ENCODE assay signal across 8 cellular contexts in genomic region chr3:56988874-56989433, GRCh38.
A peak's percentile ranks its signal among the peaks of the same experiment; 100 is the strongest.
DNase-seq lines count a peak whose midpoint lies in the region; ATAC-seq and TF ChIP-seq lines count a peak whose summit lies in the region.

No MANE protein-coding gene starts in this region.

- TF ChIP-seq CTCF in KMS-11 (conservative IDR thresholded peaks at IDR 0.05; ENCODE audit: low read depth, low read length) (peak; percentile 88), fibroblast of pulmonary artery (IDR thresholded peaks at IDR 0.05; ENCODE audit: low read length, missing control alignments) (peak; percentile 67), neural crest cell (conservative IDR thresholded peaks at IDR 0.05) (peak; percentile 97)

- no peaks in the 10 kb centered on the region for H3K9me3 Mint-ChIP-seq in activated T-cell treated with anti-CD3 and anti-CD28 coated beads, Interleukin-2, amount 50 U/mL, for 72 hours
- H3K9me3 Mint-ChIP-seq in neural crest cell, result no peaks in the 10 kb centered on the region

- H3K36me3 ChIP-seq in KMS-11 (ENCODE audit: insufficient read depth), result no peaks in the 10 kb centered on the region

- H3K4me3 ChIP-seq in KMS-11 (IDR thresholded peaks at IDR 0.05; ENCODE audit: insufficient read depth, low read depth, low read length), result no peak overlapping the region
- no peak overlapping the region for H3K4me3 ChIP-seq in fibroblast of pulmonary artery (replicated peaks; ENCODE audit: low read depth, low read length)

- peaks cover 31% of the 10 kb centered on the region for H3K27me3 Mint-ChIP-seq in activated T-cell treated with anti-CD3 and anti-CD28 coated beads, Interleukin-2, amount 50 U/mL, for 72 hours (ENCODE audit: low read depth)
- peaks cover 15% of the 10 kb centered on the region for H3K27me3 Mint-ChIP-seq in neural crest cell (ENCODE audit: low read depth)

- no peak overlapping the region for H3K9ac ChIP-seq in KMS-11

- H2AFZ ChIP-seq in KMS-11 (ENCODE audit: low read depth), result 0 out of 2 replicates have a peak overlapping the region, but pooled peaks have one; percentile 10

- no peaks in the 10 kb centered on the region for H3K79me2 ChIP-seq in KMS-11 (ENCODE audit: insufficient read depth, low read depth)

- ATAC-seq in activated T-cell treated with anti-CD3 and anti-CD28 coated beads, Interleukin-2, amount 50 U/mL, for 72 hours (replicated peaks in 1 of 2), result peak; percentile 75 to 80
- no peak for ATAC-seq in GM19463 (IDR thresholded peaks at IDR 0.05; ENCODE audit: unreplicated experiment)

- H3K27ac Mint-ChIP-seq in activated T-cell treated with anti-CD3 and anti-CD28 coated beads, Interleukin-2, amount 50 U/mL, for 72 hours, result no peak overlapping the region
- no peak overlapping the region for H3K27ac Mint-ChIP-seq in neural crest cell (ENCODE audit: unreplicated experiment)

- no peak overlapping the region for H3K27ac ChIP-seq in KMS-11

- DNase-seq in DMS153 (lab: John Stamatoyannopoulos, UW) (peak; percentile 36), RKO (ENCODE audit: low spot score) (peak; percentile 75), fibroblast of pulmonary artery (ENCODE audit: low read depth) (peak; percentile 92), neural crest cell (ENCODE audit: low read depth, low spot score) (peak; percentile 85), stromal cell of bone marrow (ENCODE audit: low read depth) (peak; percentile 72)
- peak; percentile 68 to 70 for DNase-seq in activated T-cell treated with anti-CD3 and anti-CD28 coated beads, Interleukin-2, amount 50 U/mL, for 72 hours

- peaks cover 40% of the 10 kb centered on the region for H3K4me1 Mint-ChIP-seq in activated T-cell treated with anti-CD3 and anti-CD28 coated beads, Interleukin-2, amount 50 U/mL, for 72 hours (ENCODE audit: low read depth)
- H3K4me1 Mint-ChIP-seq in neural crest cell, result peaks cover 9% of the 10 kb centered on the region

- peak overlapping the region in 1 of 2 donors; percentile 20 for H3K4me3 Mint-ChIP-seq in activated T-cell treated with anti-CD3 and anti-CD28 coated beads, Interleukin-2, amount 50 U/mL, for 72 hours
- no peak overlapping the region for H3K4me3 Mint-ChIP-seq in neural crest cell

- no peaks in the 10 kb centered on the region for H3K36me3 Mint-ChIP-seq in activated T-cell treated with anti-CD3 and anti-CD28 coated beads, Interleukin-2, amount 50 U/mL, for 72 hours (ENCODE audit: insufficient read depth in 2 of 2)
- no peaks in the 10 kb centered on the region for H3K36me3 Mint-ChIP-seq in neural crest cell (ENCODE audit: low read depth)

- H3K4me2 ChIP-seq in KMS-11, result no peak overlapping the region

- H3K27me3 ChIP-seq in KMS-11 (ENCODE audit: insufficient read depth, low read depth), result no peaks in the 10 kb centered on the region

- no peaks in the 10 kb centered on the region for H4K20me1 ChIP-seq in KMS-11 (ENCODE audit: insufficient read depth)

- H3K4me1 ChIP-seq in KMS-11 (ENCODE audit: low read depth, poor library complexity, severe bottlenecking), result no peaks in the 10 kb centered on the region

Comparison
In these comparisons a context has a peak if more than half of its experiments do, and no peak if none do; other contexts are left out.
1. DNase-seq: peak in every context shown above with its lines; median percentile 92 in fibroblast of pulmonary artery; 85 in neural crest cell; 75 in RKO; 72 in stromal cell of bone marrow; 69 in activated T-cell treated with anti-CD3 and anti-CD28 coated beads, Interleukin-2, amount 50 U/mL, for 72 hours; 36 in DMS153.